In genomic region chr1:218304281-218305039, GRCh38 we compare ENCODE assay signal across 8 cellular contexts. TPM values are rescaled to one million over a fixed set of nuclear protein-coding genes. Genes with fewer than 3 reads are reported as not detected.
A peak's percentile ranks its signal among the peaks of the same experiment; 100 is the strongest.
DNase-seq lines count a peak whose midpoint lies in the region; ATAC-seq and TF ChIP-seq lines count a peak whose summit lies in the region.

No MANE protein-coding gene starts in this region.

- H3K4me3 Mint-ChIP-seq in MCF 10A (ENCODE audit: unreplicated experiment) = no peak overlapping the region
- H3K4me3 Mint-ChIP-seq in activated T-cell treated with anti-CD3 and anti-CD28 coated beads, Interleukin-2, amount 50 U/mL, for 4 hours = no peak overlapping the region

- no peaks in the 10 kb centered on the region for H3K9me3 Mint-ChIP-seq in MCF 10A (ENCODE audit: unreplicated experiment)
- H3K9me3 Mint-ChIP-seq in activated T-cell treated with anti-CD3 and anti-CD28 coated beads, Interleukin-2, amount 50 U/mL, for 4 hours = no peaks in the 10 kb centered on the region

- no peaks in the 10 kb centered on the region for H3K27me3 ChIP-seq in breast epithelium

- no TSS peak for BruUV-seq in MCF 10A (replicated peaks; lab: Mats Ljungman, UMichigan)

- H3K27ac Mint-ChIP-seq in MCF 10A (ENCODE audit: low read depth, unreplicated experiment) = no peak overlapping the region

- H3K9me3 ChIP-seq in breast epithelium = no peaks in the 10 kb centered on the region

- CTCF ChIA-PET in MCF 10A (lab: Yijun Ruan, JAX) = interaction anchor here (0.5 to 7.0 kb wide), 10 partner anchors 8 to 1508 kb away, joined by 3 to 60 read pairs (median 4); no protein-coding TSS in a partner anchor

- H3K27ac ChIP-seq in breast epithelium = no peak overlapping the region

- no peaks in the 10 kb centered on the region for H3K27me3 Mint-ChIP-seq in MCF 10A (ENCODE audit: insufficient read depth, unreplicated experiment)
- no peaks in the 10 kb centered on the region for H3K27me3 Mint-ChIP-seq in activated T-cell treated with anti-CD3 and anti-CD28 coated beads, Interleukin-2, amount 50 U/mL, for 4 hours (ENCODE audit: low read depth)

- TF ChIP-seq POLR2A in breast epithelium (IDR thresholded peaks at IDR 0.05) = no peak

- no peak overlapping the region for H3K4me3 ChIP-seq in breast epithelium

- H3K36me3 ChIP-seq in breast epithelium = no peaks in the 10 kb centered on the region

- intact Hi-C loops in MCF 10A (cut with micrococcal nuclease) (no loop called here), breast epithelium (cut with DNase I; ENCODE audit: low total_unique reads) (no loop called here)

- peaks cover under 1% of the 10 kb centered on the region for H3K4me1 Mint-ChIP-seq in MCF 10A (ENCODE audit: insufficient read depth, unreplicated experiment)
- peaks cover 6% of the 10 kb centered on the region for H3K4me1 Mint-ChIP-seq in activated T-cell treated with anti-CD3 and anti-CD28 coated beads, Interleukin-2, amount 50 U/mL, for 4 hours (ENCODE audit: low read depth)

- no peak for ATAC-seq in activated T-cell treated with anti-CD3 and anti-CD28 coated beads, Interleukin-2, amount 50 U/mL, for 4 hours

- POLR2A ChIA-PET in MCF 10A (lab: Yijun Ruan, JAX) = interaction anchor here (0.7 to 1.4 kb wide), 3 partner anchors 13 to 856 kb away, joined by 3 to 7 read pairs (median 3); partner anchors contain the start of gene RRP15

- peak; percentile 34 for DNase-seq in MCF 10A (ENCODE audit: unreplicated experiment)
- DNase-seq in breast epithelium (ENCODE audit: low spot score in 2 of 2) = no peak
- DNase-seq in NCI-H187 (lab: John Stamatoyannopoulos, UW) = peak; percentile 49 to 79
- DNase-seq in cerebellum (ENCODE audit: low spot score) = peak; percentile 24
- DNase-seq in stimulated activated CD4-positive, alpha-beta T cell treated with anti-CD3 and anti-CD28 coated beads, Interleukin-4, amount 100 ng/mL, for 4 hours = no peak
- DNase-seq in activated T-cell treated with anti-CD3 and anti-CD28 coated beads, Interleukin-2, amount 50 U/mL, for 4 hours = no peak
- DNase-seq in hepatic stellate cell (ENCODE audit: low spot score) = no peak
- no peak for DNase-seq in activated CD8-positive, alpha-beta memory T cell treated with anti-CD3 and anti-CD28 coated beads for 24 hours

- no peak for TF ChIP-seq CTCF in MCF 10A (IDR thresholded peaks at IDR 0.05; ENCODE audit: unreplicated experiment)
- TF ChIP-seq CTCF in breast epithelium (IDR thresholded peaks at IDR 0.05) = no peak

- peaks cover 54% of the 10 kb centered on the region for H3K36me3 Mint-ChIP-seq in MCF 10A (ENCODE audit: insufficient read depth, unreplicated experiment)
- H3K36me3 Mint-ChIP-seq in activated T-cell treated with anti-CD3 and anti-CD28 coated beads, Interleukin-2, amount 50 U/mL, for 4 hours (ENCODE audit: insufficient read depth) = peaks cover 16% of the 10 kb centered on the region

- H3K4me1 ChIP-seq in breast epithelium = no peaks in the 10 kb centered on the region

RNA-seq across cellular contexts. Expression of gene RRP15, which starts 19.4 kb away (rescaled TPM):
- total RNA-seq in MCF 10A (2022) (65.8 and 83.1 TPM in 2 replicates), breast epithelium (1 to 10 TPM; 6.2 to 8.8 (median 7.8) TPM), cerebellum (12.8 TPM)
- 10 to 100 TPM; 55.8 to 73.9 (median 71.9) TPM for total RNA-seq in activated T-cell treated with anti-CD3 and anti-CD28 coated beads, Interleukin-2, amount 50 U/mL, for 4 hours

RNA-seq across cellular contexts. Expression of gene TGFB2, which starts 40.7 kb away (rescaled TPM):
- 5.3 and 6.3 TPM in 2 replicates for total RNA-seq in MCF 10A (2022)
- total RNA-seq in breast epithelium = 10 to 100 TPM in 1 of 3 donors, 1 to 10 TPM in 2; 1.6 to 10.2 (median 9.5) TPM
- 28.1 TPM for total RNA-seq in cerebellum
- not detected for total RNA-seq in activated T-cell treated with anti-CD3 and anti-CD28 coated beads, Interleukin-2, amount 50 U/mL, for 4 hours

Comparison
In these comparisons a context has a peak if more than half of its experiments do, and no peak if none do; other contexts are left out.
1. DNase-seq: peak in MCF 10A (single experiment), NCI-H187 (2 of 2) and cerebellum (single experiment); none in breast epithelium (0 of 2), stimulated activated CD4-positive, alpha-beta T cell treated with anti-CD3 and anti-CD28 coated beads, Interleukin-4, amount 100 ng/mL, for 4 hours (0 of 2), activated T-cell treated with anti-CD3 and anti-CD28 coated beads, Interleukin-2, amount 50 U/mL, for 4 hours (single experiment), hepatic stellate cell (single experiment) and activated CD8-positive, alpha-beta memory T cell treated with anti-CD3 and anti-CD28 coated beads for 24 hours (single experiment).